ENCODE assay signal across 1 cellular context in the genomic region with DNA sequence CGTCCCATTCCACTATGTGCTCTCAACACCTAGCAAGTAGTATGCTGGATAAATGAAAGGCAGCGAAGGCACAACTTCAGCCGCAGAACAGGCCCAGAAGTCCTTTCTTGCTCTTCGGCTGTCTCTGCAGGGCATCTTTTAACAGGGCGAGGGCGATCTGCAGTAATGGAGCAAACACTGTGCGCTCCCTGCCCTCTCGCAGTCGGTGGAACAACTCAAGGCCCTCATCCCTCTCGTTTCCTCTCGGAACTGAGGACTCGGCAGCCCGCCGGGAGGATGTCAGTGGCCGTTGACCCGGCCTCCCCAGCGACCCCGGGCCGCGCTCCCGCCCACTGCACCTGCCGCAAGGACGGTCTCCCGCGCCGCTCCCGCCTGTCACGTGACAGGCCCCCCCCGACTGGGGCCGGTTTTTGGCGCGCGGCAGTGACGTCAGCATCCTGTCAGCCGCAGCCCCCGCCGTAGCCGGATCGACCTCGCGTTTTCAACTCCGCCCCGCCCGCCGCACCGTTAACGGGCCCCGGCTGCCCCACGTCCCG.
A peak's percentile ranks its signal among the peaks of the same experiment; 100 is the strongest.
TF ChIP-seq lines count a peak whose summit lies in the region.

No MANE protein-coding gene starts in this region.

TF ChIP-seq in HepG2, 621 proteins besides CTCF, POLR2A, EP300 and RAD21 (continued from another document and continues in another):
- TF ChIP-seq, protein P1, sequence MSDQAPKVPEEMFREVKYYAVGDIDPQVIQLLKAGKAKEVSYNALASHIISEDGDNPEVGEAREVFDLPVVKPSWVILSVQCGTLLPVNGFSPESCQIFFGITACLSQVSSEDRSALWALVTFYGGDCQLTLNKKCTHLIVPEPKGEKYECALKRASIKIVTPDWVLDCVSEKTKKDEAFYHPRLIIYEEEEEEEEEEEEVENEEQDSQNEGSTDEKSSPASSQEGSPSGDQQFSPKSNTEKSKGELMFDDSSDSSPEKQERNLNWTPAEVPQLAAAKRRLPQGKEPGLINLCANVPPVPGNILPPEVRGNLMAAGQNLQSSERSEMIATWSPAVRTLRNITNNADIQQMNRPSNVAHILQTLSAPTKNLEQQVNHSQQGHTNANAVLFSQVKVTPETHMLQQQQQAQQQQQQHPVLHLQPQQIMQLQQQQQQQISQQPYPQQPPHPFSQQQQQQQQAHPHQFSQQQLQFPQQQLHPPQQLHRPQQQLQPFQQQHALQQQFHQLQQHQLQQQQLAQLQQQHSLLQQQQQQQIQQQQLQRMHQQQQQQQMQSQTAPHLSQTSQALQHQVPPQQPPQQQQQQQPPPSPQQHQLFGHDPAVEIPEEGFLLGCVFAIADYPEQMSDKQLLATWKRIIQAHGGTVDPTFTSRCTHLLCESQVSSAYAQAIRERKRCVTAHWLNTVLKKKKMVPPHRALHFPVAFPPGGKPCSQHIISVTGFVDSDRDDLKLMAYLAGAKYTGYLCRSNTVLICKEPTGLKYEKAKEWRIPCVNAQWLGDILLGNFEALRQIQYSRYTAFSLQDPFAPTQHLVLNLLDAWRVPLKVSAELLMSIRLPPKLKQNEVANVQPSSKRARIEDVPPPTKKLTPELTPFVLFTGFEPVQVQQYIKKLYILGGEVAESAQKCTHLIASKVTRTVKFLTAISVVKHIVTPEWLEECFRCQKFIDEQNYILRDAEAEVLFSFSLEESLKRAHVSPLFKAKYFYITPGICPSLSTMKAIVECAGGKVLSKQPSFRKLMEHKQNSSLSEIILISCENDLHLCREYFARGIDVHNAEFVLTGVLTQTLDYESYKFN (CRISPR knock-in tag; conservative IDR thresholded peaks at IDR 0.05): peak; percentile 77
- peak; percentile 81; the same call in 1 of the 2 replicates for TF ChIP-seq ZNF136 (CRISPR knock-in tag; IDR thresholded peaks at IDR 0.05; ENCODE audit: low read depth)
- TF ChIP-seq LRRFIP1 (CRISPR knock-in tag; conservative IDR thresholded peaks at IDR 0.05): no peak
- no peak; the same call in 1 of the 2 replicates for TF ChIP-seq ZNF264 (CRISPR knock-in tag; IDR thresholded peaks at IDR 0.05)
- no peak for TF ChIP-seq JARID2 (CRISPR knock-in tag; IDR thresholded peaks at IDR 0.05; ENCODE audit: insufficient replicate concordance)
- peak; percentile 70 for TF ChIP-seq SRSF1 (optimal IDR thresholded peaks at IDR 0.05; ENCODE audit: low read depth, low read length)
- 0 out of 2 replicates have a peak, but pooled peaks have one; percentile 45 for TF ChIP-seq NKX3-1 (CRISPR knock-in tag; IDR thresholded peaks at IDR 0.05)
- TF ChIP-seq ZNF276 (CRISPR knock-in tag; IDR thresholded peaks at IDR 0.05; ENCODE audit: low read depth): peak; percentile 87; the same call in 1 of the 2 replicates
- peak; percentile 83; the same call in 1 of the 2 replicates for TF ChIP-seq REL (CRISPR knock-in tag; conservative IDR thresholded peaks at IDR 0.05)
- TF ChIP-seq PHF8 (CRISPR knock-in tag; IDR thresholded peaks at IDR 0.05): peak; percentile 72
- TF ChIP-seq ZNF615 (CRISPR knock-in tag; IDR thresholded peaks at IDR 0.05; ENCODE audit: borderline replicate concordance): no peak
- TF ChIP-seq FOXK2 (IDR thresholded peaks at IDR 0.05): no peak
- TF ChIP-seq ZNF773 (CRISPR knock-in tag; IDR thresholded peaks at IDR 0.05; ENCODE audit: borderline replicate concordance): no peak
- TF ChIP-seq ZNF747 (CRISPR knock-in tag; IDR thresholded peaks at IDR 0.05; ENCODE audit: borderline replicate concordance): peak; percentile 93
- TF ChIP-seq ZNF280D (CRISPR knock-in tag; IDR thresholded peaks at IDR 0.05): no peak; the same call in none of the 2 replicates
- no peak for TF ChIP-seq EZH2 (conservative IDR thresholded peaks at IDR 0.05; ENCODE audit: low read depth, low read length)
- TF ChIP-seq BRCA1 (CRISPR knock-in tag; IDR thresholded peaks at IDR 0.05): 0 out of 2 replicates have a peak, but pooled peaks have one; percentile 66
- TF ChIP-seq, protein P2, sequence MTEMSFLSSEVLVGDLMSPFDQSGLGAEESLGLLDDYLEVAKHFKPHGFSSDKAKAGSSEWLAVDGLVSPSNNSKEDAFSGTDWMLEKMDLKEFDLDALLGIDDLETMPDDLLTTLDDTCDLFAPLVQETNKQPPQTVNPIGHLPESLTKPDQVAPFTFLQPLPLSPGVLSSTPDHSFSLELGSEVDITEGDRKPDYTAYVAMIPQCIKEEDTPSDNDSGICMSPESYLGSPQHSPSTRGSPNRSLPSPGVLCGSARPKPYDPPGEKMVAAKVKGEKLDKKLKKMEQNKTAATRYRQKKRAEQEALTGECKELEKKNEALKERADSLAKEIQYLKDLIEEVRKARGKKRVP (CRISPR knock-in tag; IDR thresholded peaks at IDR 0.05): peak in 1 of 2 experiments; percentile 37; a peak in 1 of 4 replicates
- TF ChIP-seq, protein P3, sequence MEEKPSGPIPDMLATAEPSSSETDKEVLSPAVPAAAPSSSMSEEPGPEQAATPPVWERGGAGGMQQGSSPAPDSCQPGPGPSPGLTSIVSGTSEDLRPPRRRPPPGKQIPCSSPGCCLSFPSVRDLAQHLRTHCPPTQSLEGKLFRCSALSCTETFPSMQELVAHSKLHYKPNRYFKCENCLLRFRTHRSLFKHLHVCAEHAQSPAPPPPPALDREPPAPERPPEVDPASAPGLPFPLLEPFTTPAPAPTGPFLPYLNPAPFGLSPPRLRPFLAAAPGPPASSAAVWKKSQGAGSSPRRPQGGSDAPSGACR (CRISPR knock-in tag; IDR thresholded peaks at IDR 0.05): peak; percentile 54; the same call in 1 of the 2 replicates
- TF ChIP-seq ELF1 (CRISPR knock-in tag; IDR thresholded peaks at IDR 0.05): no peak
- TF ChIP-seq NR1H2 (CRISPR knock-in tag; IDR thresholded peaks at IDR 0.05; ENCODE audit: borderline replicate concordance, low read depth): no peak
- TF ChIP-seq RFXANK (CRISPR knock-in tag; IDR thresholded peaks at IDR 0.05): no peak
- no peak for TF ChIP-seq RFX5 (IDR thresholded peaks at IDR 0.05; ENCODE audit: low read depth, low read length)
- peak; percentile 69 for TF ChIP-seq TEAD3 (CRISPR knock-in tag; optimal IDR thresholded peaks at IDR 0.05; ENCODE audit: borderline replicate concordance)
- TF ChIP-seq ZNF569 (CRISPR knock-in tag; IDR thresholded peaks at IDR 0.05; ENCODE audit: borderline replicate concordance): no peak
- peak; percentile 97 for TF ChIP-seq KMT2B (CRISPR knock-in tag; IDR thresholded peaks at IDR 0.05)
- no peak; the same call in none of the 2 replicates for TF ChIP-seq BCL3 (CRISPR knock-in tag; IDR thresholded peaks at IDR 0.05)
- no peak for TF ChIP-seq FUBP1 (CRISPR knock-in tag; IDR thresholded peaks at IDR 0.05; ENCODE audit: borderline replicate concordance)
- peak; percentile 15; the same call in 1 of the 2 replicates for TF ChIP-seq ZNF431 (CRISPR knock-in tag; IDR thresholded peaks at IDR 0.05; ENCODE audit: borderline replicate concordance, low read depth)
- TF ChIP-seq, protein P4, sequence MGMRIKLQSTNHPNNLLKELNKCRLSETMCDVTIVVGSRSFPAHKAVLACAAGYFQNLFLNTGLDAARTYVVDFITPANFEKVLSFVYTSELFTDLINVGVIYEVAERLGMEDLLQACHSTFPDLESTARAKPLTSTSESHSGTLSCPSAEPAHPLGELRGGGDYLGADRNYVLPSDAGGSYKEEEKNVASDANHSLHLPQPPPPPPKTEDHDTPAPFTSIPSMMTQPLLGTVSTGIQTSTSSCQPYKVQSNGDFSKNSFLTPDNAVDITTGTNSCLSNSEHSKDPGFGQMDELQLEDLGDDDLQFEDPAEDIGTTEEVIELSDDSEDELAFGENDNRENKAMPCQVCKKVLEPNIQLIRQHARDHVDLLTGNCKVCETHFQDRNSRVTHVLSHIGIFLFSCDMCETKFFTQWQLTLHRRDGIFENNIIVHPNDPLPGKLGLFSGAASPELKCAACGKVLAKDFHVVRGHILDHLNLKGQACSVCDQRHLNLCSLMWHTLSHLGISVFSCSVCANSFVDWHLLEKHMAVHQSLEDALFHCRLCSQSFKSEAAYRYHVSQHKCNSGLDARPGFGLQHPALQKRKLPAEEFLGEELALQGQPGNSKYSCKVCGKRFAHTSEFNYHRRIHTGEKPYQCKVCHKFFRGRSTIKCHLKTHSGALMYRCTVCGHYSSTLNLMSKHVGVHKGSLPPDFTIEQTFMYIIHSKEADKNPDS (CRISPR knock-in tag; IDR thresholded peaks at IDR 0.05): no peak
- no peak for TF ChIP-seq ELF4 (CRISPR knock-in tag; IDR thresholded peaks at IDR 0.05; ENCODE audit: borderline replicate concordance)
- TF ChIP-seq KLF6 (CRISPR knock-in tag; IDR thresholded peaks at IDR 0.05): peak; percentile 57; the same call in 1 of the 2 replicates
- peak; percentile 88; the same call in 1 of the 2 replicates for TF ChIP-seq ZSCAN31 (CRISPR knock-in tag; IDR thresholded peaks at IDR 0.05; ENCODE audit: low read depth)
- TF ChIP-seq ZSCAN20 (CRISPR knock-in tag; IDR thresholded peaks at IDR 0.05; ENCODE audit: borderline replicate concordance): no peak
- peak; percentile 73 for TF ChIP-seq AKAP8 (CRISPR knock-in tag; IDR thresholded peaks at IDR 0.05)
- peak; percentile 74; the same call in 1 of the 2 replicates for TF ChIP-seq ZNF317 (CRISPR knock-in tag; IDR thresholded peaks at IDR 0.05)
